Comparison of ENCODE assay signal across 11 cellular contexts in the genomic region with DNA sequence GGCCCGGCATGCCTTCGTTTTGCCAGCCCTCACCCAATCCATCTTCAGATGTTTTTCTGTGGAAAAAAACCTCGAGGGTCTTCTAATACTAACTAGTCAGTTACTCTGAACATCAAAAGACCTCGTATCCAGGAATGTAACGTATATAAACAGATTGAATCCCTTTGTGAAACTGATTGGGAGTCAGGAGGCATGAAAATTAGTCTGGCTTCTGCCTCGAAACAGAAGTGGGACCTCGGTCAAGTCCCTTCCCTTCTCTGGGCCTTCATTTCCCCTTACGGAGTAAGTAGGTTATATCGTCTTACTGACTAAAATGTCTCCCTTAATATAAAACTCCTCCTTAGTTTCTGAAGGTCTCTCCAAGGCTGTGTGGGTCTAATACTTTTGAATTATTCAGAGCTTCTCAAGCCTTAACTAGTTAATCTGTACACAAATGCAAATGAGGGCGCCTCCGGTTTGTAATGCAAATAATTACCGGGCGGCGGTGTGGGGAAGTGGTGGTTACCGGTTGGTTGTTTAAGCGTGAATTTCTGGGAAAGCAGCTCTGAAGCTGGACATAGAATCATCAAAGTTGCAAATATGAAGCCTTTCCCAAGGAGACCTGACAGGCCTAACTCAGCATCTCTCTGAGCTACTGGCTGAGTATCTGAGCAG. TPM values are rescaled to one million over a fixed set of nuclear protein-coding genes. Genes with fewer than 3 reads are reported as not detected.
DNase-seq lines count a peak whose midpoint lies in the region; ATAC-seq, FAIRE-seq and TF ChIP-seq lines count a peak whose summit lies in the region.
"Had no signal": no experiment of that assay in that cellular context is flagged by ENCODE, and none has a peak within 500 bp of the region (broad histone marks: within the 10 kb centered on the region; RNA-seq: fewer than 3 reads in every experiment).

No MANE protein-coding gene starts in this region.

- ATAC-seq in GM21447 (IDR thresholded peaks at IDR 0.05; ENCODE audit: unreplicated experiment) (peak; percentile 58), HG03432 (IDR thresholded peaks at IDR 0.05; ENCODE audit: unreplicated experiment) (peak; percentile 55)
- ATAC-seq: right cardiac atrium had no signal

- H3K4me3 ChIP-seq in epithelial cell of proximal tubule (ENCODE audit: low read depth, low read length) (peak overlapping the region; percentile 8), prostate gland (no peak overlapping the region), left ventricle myocardium inferior (no peak overlapping the region)
- H3K4me3 ChIP-seq: adrenal gland had no signal

- TF ChIP-seq POLR2A in GM12892 (IDR thresholded peaks at IDR 0.05; ENCODE audit: low read depth, low read length) (peak; percentile 62), prostate gland (IDR thresholded peaks at IDR 0.05) (no peak)

- TF ChIP-seq CTCF in epithelial cell of proximal tubule (conservative IDR thresholded peaks at IDR 0.05; ENCODE audit: low read depth, low read length), result peak; percentile 6
- no peak for TF ChIP-seq CTCF in prostate gland (IDR thresholded peaks at IDR 0.05)
- no peak for TF ChIP-seq CTCF in left ventricle myocardium inferior (IDR thresholded peaks at IDR 0.05; ENCODE audit: borderline replicate concordance)

- intact Hi-C loops in prostate gland (cut with DNase I), result loop anchor here (10.0 kb wide), 1 partner anchor 117 kb away; no protein-coding TSS in a partner anchor
- intact Hi-C loops in left ventricle myocardium inferior (cut with micrococcal nuclease), result no loop called here

- H3K27me3 ChIP-seq in prostate gland (replicated peaks; ENCODE audit: insufficient read depth) (no peaks in the 10 kb centered on the region), left ventricle myocardium inferior (ENCODE audit: low read depth) (no peaks in the 10 kb centered on the region)
- H3K27me3 ChIP-seq: adrenal gland had no signal

- H3K9me3 ChIP-seq in prostate gland, result no peaks in the 10 kb centered on the region
- no peaks in the 10 kb centered on the region for H3K9me3 ChIP-seq in left ventricle myocardium inferior (replicated peaks)
- H3K9me3 ChIP-seq: adrenal gland had no signal

- peak; percentile 76 for FAIRE-seq in GM12892 (lab: Jason Lieb, UNC)

- 75% methylated on average over 16 of the region's 16 CpGs for WGBS in prostate gland

- H3K4me1 ChIP-seq in prostate gland (replicated peaks), result no peaks in the 10 kb centered on the region
- no peaks in the 10 kb centered on the region for H3K4me1 ChIP-seq in left ventricle myocardium inferior
- H3K4me1 ChIP-seq: adrenal gland had no signal

- no peaks in the 10 kb centered on the region for H3K36me3 ChIP-seq in prostate gland
- no peaks in the 10 kb centered on the region for H3K36me3 ChIP-seq in left ventricle myocardium inferior
- H3K36me3 ChIP-seq: adrenal gland had no signal

- DNase-seq in GM12892 (ENCODE audit: insufficient read length) (no peak), epithelial cell of proximal tubule (ENCODE audit: low read depth) (peak; percentile 43), prostate gland (ENCODE audit: low spot score) (no peak), left ventricle myocardium inferior (no peak), NCI-H524 (lab: John Stamatoyannopoulos, UW) (no peak), NCI-H1930 (lab: John Stamatoyannopoulos, UW) (no peak)
- DNase-seq: right cardiac atrium, T-helper 9 cell had no signal

- no peak overlapping the region for H3K27ac ChIP-seq in prostate gland
- no peak overlapping the region for H3K27ac ChIP-seq in left ventricle myocardium inferior (replicated peaks)
- H3K27ac ChIP-seq: adrenal gland had no signal

RNA-seq across cellular contexts. Expression of gene NKRF, which starts 11.4 kb away (rescaled TPM):
- 12.5 TPM for polyA plus RNA-seq in GM12892 (2012; ENCODE audit: missing spikeins)
- 5.8 and 7.1 TPM in 2 replicates for total RNA-seq in epithelial cell of proximal tubule
- total RNA-seq in prostate gland, result 1 to 10 TPM; 6.6 to 6.9 TPM
- total RNA-seq in left ventricle myocardium inferior, result 3.7 TPM

RNA-seq across cellular contexts. Expression of gene UBE2A, which starts 43.3 kb away (rescaled TPM):
- 55.3 TPM for polyA plus RNA-seq in GM12892 (2012; ENCODE audit: missing spikeins)
- total RNA-seq in epithelial cell of proximal tubule, result 28.1 and 40.2 TPM in 2 replicates
- 10 to 100 TPM; 19.8 to 32.9 TPM for total RNA-seq in prostate gland
- 61.2 TPM for total RNA-seq in left ventricle myocardium inferior

RNA-seq across cellular contexts. Expression of gene STEEP1, which starts 52.4 kb away (rescaled TPM):
- polyA plus RNA-seq in GM12892 (2012; ENCODE audit: missing spikeins), result 21.6 TPM
- total RNA-seq in epithelial cell of proximal tubule, result 12.2 and 28.4 TPM in 2 replicates
- total RNA-seq in prostate gland, result 10 to 100 TPM; 31.9 to 33.4 TPM
- total RNA-seq in left ventricle myocardium inferior, result 15.2 TPM
